Comparison of ENCODE assay signal across 1 cellular context in genomic region chr12:76946451-76946850, GRCh38.
TF ChIP-seq lines count a peak whose summit lies in the region.

No MANE protein-coding gene starts in this region.

TF ChIP-seq in SK-N-SH, 30 proteins besides CTCF, POLR2A, EP300 and RAD21 (continued from another document):
- TF ChIP-seq ZBTB33 (IDR thresholded peaks at IDR 0.05; ENCODE audit: borderline replicate concordance, low read depth) (no peak), FOXJ3 (CRISPR knock-in tag; IDR thresholded peaks at IDR 0.05) (no peak), NFIC (IDR thresholded peaks at IDR 0.05; ENCODE audit: borderline replicate concordance) (no peak), RXRA (IDR thresholded peaks at IDR 0.05; ENCODE audit: borderline replicate concordance, low read depth) (no peak), GATA2 (CRISPR knock-in tag; IDR thresholded peaks at IDR 0.05) (no peak), CHD2 (IDR thresholded peaks at IDR 0.05; ENCODE audit: low read length, partially characterized antibody) (no peak), TAF1 (IDR thresholded peaks at IDR 0.05; ENCODE audit: borderline replicate concordance, low read depth, low read length) (no peak), FOXM1 (IDR thresholded peaks at IDR 0.05; ENCODE audit: low read depth) (no peak), IRF3 (IDR thresholded peaks at IDR 0.05; ENCODE audit: low read depth, low read length) (no peak), YY1 (IDR thresholded peaks at IDR 0.05; ENCODE audit: low read depth) (no peak), JUND (IDR thresholded peaks at IDR 0.05) (no peak)
TF ChIP-seq in SK-N-SH: peak in this region for 0.
